In genomic region chr10:102615361-102615760, GRCh38 we compare ENCODE assay signal across 8 cellular contexts. TPM values are rescaled to one million over a fixed set of nuclear protein-coding genes. Genes with fewer than 3 reads are reported as not detected.
DNase-seq lines count a peak whose midpoint lies in the region; ATAC-seq, FAIRE-seq and TF ChIP-seq lines count a peak whose summit lies in the region.

No MANE protein-coding gene starts in this region.

- H3K27ac ChIP-seq in A549 (no peak overlapping the region), small intestine (ENCODE audit: low read depth in 1 of 2, low read length in 1 of 2) (peak overlapping the region in 1 of 2 donors; percentile 41)

- 80% methylated on average over 5 of the region's 7 CpGs for WGBS in A549 (ENCODE audit: missing lambda C conversion rate)
- WGBS in small intestine, 3 donors, result 70 to 83% (median 75%) methylated on average over 7 of the region's 7 CpGs

- no peaks in the 10 kb centered on the region for H3K27me3 ChIP-seq in small intestine (ENCODE audit: control insufficient read depth in 2 of 2, insufficient read depth in 2 of 2, low read length in 2 of 2)

- no peaks in the 10 kb centered on the region for H3K27me3 Mint-ChIP-seq in WTC11 (ENCODE audit: low read depth)
- H3K27me3 Mint-ChIP-seq in activated T-helper 1 cell treated with anti-CD3 and anti-CD28 coated beads, Interleukin-12 subunit alpha, Interleukin-12 subunit beta, Interleukin-2, Interleukin-4 antibody, amounts not matched to agents 30 ng/mL and 10 ng/mL and 1 ng/mL, durations not matched to agents 14 hours and 24 hours and 36 hours (ENCODE audit: insufficient read depth), result no peaks in the 10 kb centered on the region

- TF ChIP-seq POLR2A in A549 (IDR thresholded peaks at IDR 0.05; ENCODE audit: low read length), result no peak

- TF ChIP-seq CTCF in A549 (IDR thresholded peaks at IDR 0.05) (no peak; the same call in 2 of the 3 replicates), GM12875 (IDR thresholded peaks at IDR 0.05; ENCODE audit: borderline replicate concordance, insufficient read depth, low read depth, low read length) (peak; percentile 62), WTC11 (IDR thresholded peaks at IDR 0.05) (peak; percentile 43)

- H3K9me3 ChIP-seq in A549 (no peaks in the 10 kb centered on the region), small intestine (ENCODE audit: control insufficient read depth, low read depth) (no peaks in the 10 kb centered on the region)

- POLR2A ChIA-PET in A549 (lab: Yijun Ruan, JAX) (no interaction called here), WTC11 (lab: Charles Lee) (interaction anchor here (0.8 to 1.4 kb wide), 4 partner anchors 12 to 34 kb away, joined by 3 to 6 read pairs (median 4); no protein-coding TSS in a partner anchor)

- no peak for TF ChIP-seq EP300 in A549 (IDR thresholded peaks at IDR 0.05)

- DNase-seq in A549 (ENCODE audit: low read depth in 1 of 2, low spot score in 1 of 2) (peak in 1 of 2 experiments; percentile 20), WTC11 (ENCODE audit: low spot score) (peak; percentile 77), islet precursor cell (peak; percentile 74), HPDE6-E6E7 (ENCODE audit: extremely low spot score) (no peak), NCI-H2171 (lab: John Stamatoyannopoulos, UW) (no peak), small intestine (no peak)
- DNase-seq in activated T-helper 1 cell treated with anti-CD3 and anti-CD28 coated beads, Interleukin-12 subunit alpha, Interleukin-12 subunit beta, Interleukin-2, Interleukin-4 antibody, amounts not matched to agents 30 ng/mL and 10 ng/mL and 1 ng/mL, durations not matched to agents 14 hours and 24 hours and 36 hours (ENCODE audit: low spot score), result no peak

- no peaks in the 10 kb centered on the region for H3K9me3 Mint-ChIP-seq in WTC11
- H3K9me3 Mint-ChIP-seq in activated T-helper 1 cell treated with anti-CD3 and anti-CD28 coated beads, Interleukin-12 subunit alpha, Interleukin-12 subunit beta, Interleukin-2, Interleukin-4 antibody, amounts not matched to agents 30 ng/mL and 10 ng/mL and 1 ng/mL, durations not matched to agents 14 hours and 24 hours and 36 hours, result no peaks in the 10 kb centered on the region

- H3K27ac Mint-ChIP-seq in WTC11, result no peak overlapping the region
- H3K27ac Mint-ChIP-seq in activated T-helper 1 cell treated with anti-CD3 and anti-CD28 coated beads, Interleukin-12 subunit alpha, Interleukin-12 subunit beta, Interleukin-2, Interleukin-4 antibody, amounts not matched to agents 30 ng/mL and 10 ng/mL and 1 ng/mL, durations not matched to agents 14 hours and 24 hours and 36 hours, result no peak overlapping the region

- no peak for TF ChIP-seq RAD21 in A549 (conservative IDR thresholded peaks at IDR 0.05 in 1 of 2, IDR thresholded peaks at IDR 0.05 in 1 of 2)

- ATAC-seq in A549 (peak; percentile 39 to 84; a peak in 3 of 6 replicates), WTC11 (peak; percentile 86)

- H3K4me2 ChIP-seq in A549, result no peak overlapping the region

- intact Hi-C loops in activated T-helper 1 cell treated with anti-CD3 and anti-CD28 coated beads, Interleukin-12 subunit alpha, Interleukin-12 subunit beta, Interleukin-2, Interleukin-4 antibody, amounts not matched to agents 30 ng/mL and 10 ng/mL and 1 ng/mL, durations not matched to agents 14 hours and 24 hours and 36 hours (cut with micrococcal nuclease), result no loop called here

- peaks cover 8% of the 10 kb centered on the region for H3K4me1 Mint-ChIP-seq in WTC11
- H3K4me1 Mint-ChIP-seq in activated T-helper 1 cell treated with anti-CD3 and anti-CD28 coated beads, Interleukin-12 subunit alpha, Interleukin-12 subunit beta, Interleukin-2, Interleukin-4 antibody, amounts not matched to agents 30 ng/mL and 10 ng/mL and 1 ng/mL, durations not matched to agents 14 hours and 24 hours and 36 hours (ENCODE audit: low read depth), result peaks cover 12% of the 10 kb centered on the region

- FAIRE-seq in A549 (lab: Jason Lieb, UNC) (no peak), small intestine (lab: Jason Lieb, UNC) (no peak)

- H3K36me3 ChIP-seq in small intestine (ENCODE audit: control insufficient read depth in 2 of 2, insufficient read depth in 2 of 2, low read length in 2 of 2), result peaks cover 0 to 3% of the 10 kb centered on the region in 2 donors

- H3K4me1 ChIP-seq in A549, result peaks cover 5% of the 10 kb centered on the region
- H3K4me1 ChIP-seq in small intestine (ENCODE audit: control insufficient read depth in 2 of 2, insufficient read depth in 1 of 2, low read depth in 1 of 2, low read length in 1 of 2), result peaks cover 3 to 14% of the 10 kb centered on the region in 2 donors

- H3K4me3 ChIP-seq in A549 (no peak overlapping the region), GM12875 (ENCODE audit: low read depth, low read length) (no peak overlapping the region), small intestine (ENCODE audit: low read depth in 1 of 2, low read length in 2 of 2) (no peak overlapping the region)

- no peaks in the 10 kb centered on the region; the same call in 1 of the 2 replicates for H3K36me3 Mint-ChIP-seq in WTC11
- peaks cover 2% of the 10 kb centered on the region for H3K36me3 Mint-ChIP-seq in activated T-helper 1 cell treated with anti-CD3 and anti-CD28 coated beads, Interleukin-12 subunit alpha, Interleukin-12 subunit beta, Interleukin-2, Interleukin-4 antibody, amounts not matched to agents 30 ng/mL and 10 ng/mL and 1 ng/mL, durations not matched to agents 14 hours and 24 hours and 36 hours (ENCODE audit: low read depth)

- CTCF ChIA-PET in A549 (lab: Yijun Ruan, JAX), result interaction anchor here (0.6 to 3.4 kb wide), 8 partner anchors 9 to 91 kb away, joined by 3 to 11 read pairs (median 4); partner anchors contain the start of gene TRIM8
- CTCF ChIA-PET in WTC11 (lab: Charles Lee), result interaction anchor here (0.6 to 4.9 kb wide), 27 partner anchors 10 to 385 kb away, joined by 3 to 41 read pairs (median 6); partner anchors contain the start of genes ARL3, GBF1, SFXN2 and SUFU

- H3K4me3 Mint-ChIP-seq in WTC11, result no peak overlapping the region
- H3K4me3 Mint-ChIP-seq in activated T-helper 1 cell treated with anti-CD3 and anti-CD28 coated beads, Interleukin-12 subunit alpha, Interleukin-12 subunit beta, Interleukin-2, Interleukin-4 antibody, amounts not matched to agents 30 ng/mL and 10 ng/mL and 1 ng/mL, durations not matched to agents 14 hours and 24 hours and 36 hours, result no peak overlapping the region

TF ChIP-seq in A549, 52 proteins besides CTCF, POLR2A, EP300 and RAD21 (continues in another document):
- no peak for TF ChIP-seq CHD4 (IDR thresholded peaks at IDR 0.05; ENCODE audit: borderline replicate concordance)
- TF ChIP-seq, protein P1, sequence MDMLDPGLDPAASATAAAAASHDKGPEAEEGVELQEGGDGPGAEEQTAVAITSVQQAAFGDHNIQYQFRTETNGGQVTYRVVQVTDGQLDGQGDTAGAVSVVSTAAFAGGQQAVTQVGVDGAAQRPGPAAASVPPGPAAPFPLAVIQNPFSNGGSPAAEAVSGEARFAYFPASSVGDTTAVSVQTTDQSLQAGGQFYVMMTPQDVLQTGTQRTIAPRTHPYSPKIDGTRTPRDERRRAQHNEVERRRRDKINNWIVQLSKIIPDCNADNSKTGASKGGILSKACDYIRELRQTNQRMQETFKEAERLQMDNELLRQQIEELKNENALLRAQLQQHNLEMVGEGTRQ (IDR thresholded peaks at IDR 0.05), result no peak
- TF ChIP-seq HOXB13 (CRISPR knock-in tag; IDR thresholded peaks at IDR 0.05; ENCODE audit: low read depth), result no peak
- no peak for TF ChIP-seq ZFP36 (IDR thresholded peaks at IDR 0.05; ENCODE audit: borderline replicate concordance, partially characterized antibody)
- TF ChIP-seq MAX (IDR thresholded peaks at IDR 0.05), result no peak
- no peak for TF ChIP-seq EHF (CRISPR knock-in tag; IDR thresholded peaks at IDR 0.05)
- TF ChIP-seq HEYL (CRISPR knock-in tag; IDR thresholded peaks at IDR 0.05), result no peak
- no peak for TF ChIP-seq RNF2 (IDR thresholded peaks at IDR 0.05; ENCODE audit: borderline replicate concordance, low read depth)
- no peak for TF ChIP-seq ZSCAN20 (CRISPR knock-in tag; IDR thresholded peaks at IDR 0.05)
- TF ChIP-seq SMC3 (IDR thresholded peaks at IDR 0.05), result no peak

TF ChIP-seq in WTC11, 78 proteins besides CTCF, POLR2A, EP300 and RAD21 (continues in another document):
- TF ChIP-seq, protein P2, sequence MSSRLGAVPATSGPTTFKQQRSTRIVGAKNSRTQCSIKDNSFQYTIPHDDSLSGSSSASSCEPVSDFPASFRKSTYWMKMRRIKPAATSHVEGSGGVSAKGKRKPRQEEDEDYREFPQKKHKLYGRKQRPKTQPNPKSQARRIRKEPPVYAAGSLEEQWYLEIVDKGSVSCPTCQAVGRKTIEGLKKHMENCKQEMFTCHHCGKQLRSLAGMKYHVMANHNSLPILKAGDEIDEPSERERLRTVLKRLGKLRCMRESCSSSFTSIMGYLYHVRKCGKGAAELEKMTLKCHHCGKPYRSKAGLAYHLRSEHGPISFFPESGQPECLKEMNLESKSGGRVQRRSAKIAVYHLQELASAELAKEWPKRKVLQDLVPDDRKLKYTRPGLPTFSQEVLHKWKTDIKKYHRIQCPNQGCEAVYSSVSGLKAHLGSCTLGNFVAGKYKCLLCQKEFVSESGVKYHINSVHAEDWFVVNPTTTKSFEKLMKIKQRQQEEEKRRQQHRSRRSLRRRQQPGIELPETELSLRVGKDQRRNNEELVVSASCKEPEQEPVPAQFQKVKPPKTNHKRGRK (CRISPR knock-in tag; IDR thresholded peaks at IDR 0.05; ENCODE audit: borderline replicate concordance), result no peak
- TF ChIP-seq SMAD3 (CRISPR knock-in tag; IDR thresholded peaks at IDR 0.05; ENCODE audit: borderline replicate concordance), result no peak
- peak; percentile 63; the same call in 1 of the 2 replicates for TF ChIP-seq ZNF423 (CRISPR knock-in tag; IDR thresholded peaks at IDR 0.05)

RNA-seq across cellular contexts. Expression of gene TRIM8, which starts 28.9 kb away (rescaled TPM):
- polyA plus RNA-seq in A549 (2011; rRNA removed) (26.6 and 32.5 TPM in 2 replicates), A549 (2017; fragmentation: RNase III; extraction: RNeasy Plus Mini Kit Qiagen cat#74134 plus additional on column Dnase treatment) (21.1 to 22.8 TPM (median 21.2 TPM) in 3 replicates), small intestine (10 to 100 TPM; 38.1 to 65.1 (median 39.8) TPM)
- 40.1 and 46.5 TPM in 2 replicates for polyA plus RNA-seq in A549 (2012; cell fraction: cytosol; rRNA removed)
- 35.8 and 42.5 TPM in 2 replicates for polyA plus RNA-seq in A549 (2012; cell fraction: nucleus; rRNA removed)
- polyA minus RNA-seq in A549 (2011; rRNA and poly(A)+ RNA removed), result 15.5 and 25.4 TPM in 2 replicates
- total RNA-seq in WTC11 (2021), result 36.3 to 40.3 TPM (median 36.8 TPM) in 3 replicates
- total RNA-seq in activated T-helper 1 cell treated with anti-CD3 and anti-CD28 coated beads, Interleukin-12 subunit alpha, Interleukin-12 subunit beta, Interleukin-2, Interleukin-4 antibody, amounts not matched to agents 30 ng/mL and 10 ng/mL and 1 ng/mL, durations not matched to agents 14 hours and 24 hours and 36 hours, result 108 and 111 TPM in 2 replicates

Comparison
In these comparisons a context has a peak if more than half of its experiments do, and no peak if none do; other contexts are left out.
1. DNase-seq: peak in WTC11 (single experiment) and islet precursor cell (single experiment); none in HPDE6-E6E7 (single experiment), activated T-helper 1 cell treated with anti-CD3 and anti-CD28 coated beads, Interleukin-12 subunit alpha, Interleukin-12 subunit beta, Interleukin-2, Interleukin-4 antibody, amounts not matched to agents 30 ng/mL and 10 ng/mL and 1 ng/mL, durations not matched to agents 14 hours and 24 hours and 36 hours (single experiment), NCI-H2171 (single experiment) and small intestine (single experiment).
2. Of the 8 proteins assayed by ChIP-seq in both WTC11 and A549: peak only in WTC11: CTCF; only in A549: none; in both: none; in neither: 7.